ENCODE assay signal across 17 cellular contexts in genomic region chr3:167772992-167773391, GRCh38. TPM values are rescaled to one million over a fixed set of nuclear protein-coding genes. Genes with fewer than 3 reads are reported as not detected.
DNase-seq lines count a peak whose midpoint lies in the region; ATAC-seq, FAIRE-seq and TF ChIP-seq lines count a peak whose summit lies in the region.
"Had no signal": no experiment of that assay in that cellular context is flagged by ENCODE, and none has a peak within 500 bp of the region (broad histone marks: within the 10 kb centered on the region; RNA-seq: fewer than 3 reads in every experiment).

No MANE protein-coding gene starts in this region.

- DNase-seq in GM19239 (ENCODE audit: insufficient read length, low spot score) (no peak), NCI-H2081 treated with DMSO at 0.1 percent for 48 hours (lab: John Stamatoyannopoulos, UW) (no peak), DMS53 (lab: John Stamatoyannopoulos, UW) (no peak), GM10266 (ENCODE audit: extremely low spot score) (no peak), HFFc6 (no peak)
- DNase-seq: activated CD8-positive, alpha-beta T cell treated with anti-CD3 and anti-CD28 coated beads, Interleukin-2, amount 10 ng/mL, durations not matched to agents 7 days and 5 days; activated naive CD4-positive, alpha-beta T cell treated with Interleukin-2 at 50 U/mL for 16 hours; Caco-2; effector memory CD8-positive, alpha-beta T cell; HCEC 1CT; upper lobe of right lung had no signal

- no peaks in the 10 kb centered on the region for H4K20me1 ChIP-seq in BLaER1

- FAIRE-seq in GM19239 (lab: Jason Lieb, UNC) = peak; percentile 23
- FAIRE-seq: frontal cortex, keratinocyte had no signal

- H3K4me3 Mint-ChIP-seq in HFFc6 = no peak overlapping the region
- H3K4me3 Mint-ChIP-seq: activated CD8-positive, alpha-beta T cell treated with anti-CD3 and anti-CD28 coated beads, Interleukin-2, amount 10 ng/mL, durations not matched to agents 7 days and 5 days; brain; effector memory CD8-positive, alpha-beta T cell had no signal

- H3K27me3 ChIP-seq in BLaER1 = no peaks in the 10 kb centered on the region
- H3K27me3 ChIP-seq: upper lobe of right lung had no signal

- no peaks in the 10 kb centered on the region for H3K4me1 Mint-ChIP-seq in HFFc6 (ENCODE audit: low read depth)
- H3K4me1 Mint-ChIP-seq: brain had no signal

- H3K4me1 ChIP-seq in BLaER1 = peaks cover 11% of the 10 kb centered on the region
- H3K4me1 ChIP-seq: upper lobe of right lung had no signal

- TF ChIP-seq CTCF in GM10266 (IDR thresholded peaks at IDR 0.05; ENCODE audit: control insufficient read depth, insufficient read depth, low read depth, missing control alignments) (no peak), HFFc6 (IDR thresholded peaks at IDR 0.05) (no peak)

- peaks cover 4% of the 10 kb centered on the region; the same call in 1 of the 2 replicates for H3K9me3 Mint-ChIP-seq in HFFc6

- H3K9me3 ChIP-seq in BLaER1 = peaks cover 4% of the 10 kb centered on the region; the same call in 1 of the 2 replicates
- H3K9me3 ChIP-seq: upper lobe of right lung had no signal

- no peak overlapping the region for H3K27ac ChIP-seq in BLaER1
- H3K27ac ChIP-seq: upper lobe of right lung had no signal

- no peaks in the 10 kb centered on the region for H3K27me3 Mint-ChIP-seq in HFFc6 (ENCODE audit: insufficient read depth)
- H3K27me3 Mint-ChIP-seq: effector memory CD8-positive, alpha-beta T cell had no signal

- ATAC-seq in HG02610 (IDR thresholded peaks at IDR 0.05; ENCODE audit: unreplicated experiment) (peak; percentile 40), HG03280 (IDR thresholded peaks at IDR 0.05; ENCODE audit: unreplicated experiment) (peak; percentile 32)
- ATAC-seq: activated CD8-positive, alpha-beta T cell treated with anti-CD3 and anti-CD28 coated beads, Interleukin-2, amount 10 ng/mL, durations not matched to agents 7 days and 5 days; effector memory CD8-positive, alpha-beta T cell; upper lobe of right lung had no signal

- H3K4me2 ChIP-seq in BLaER1 = peak overlapping the region; percentile 46

- no peaks in the 10 kb centered on the region for H3K36me3 Mint-ChIP-seq in HFFc6 (ENCODE audit: low read depth)
- H3K36me3 Mint-ChIP-seq: brain had no signal

- no peak overlapping the region for H3K9ac ChIP-seq in BLaER1

- H3K4me3 ChIP-seq in BLaER1 = no peak overlapping the region
- H3K4me3 ChIP-seq: upper lobe of right lung had no signal

- H3K27ac Mint-ChIP-seq in HFFc6 = no peak overlapping the region
- H3K27ac Mint-ChIP-seq: activated CD8-positive, alpha-beta T cell treated with anti-CD3 and anti-CD28 coated beads, Interleukin-2, amount 10 ng/mL, durations not matched to agents 7 days and 5 days; brain had no signal

- H3K36me3 ChIP-seq in BLaER1 = no peaks in the 10 kb centered on the region
- H3K36me3 ChIP-seq: upper lobe of right lung had no signal

RNA-seq across cellular contexts. Expression of gene SERPINI1, which starts 37.5 kb away (rescaled TPM):
- total RNA-seq in HFFc6 (2021; fragmentation: NEBNext Ultra II Directional; extraction: Animal tissue kit (Norgen Biotek cat#: 25700)) = 1 to 10 TPM; 2.2 to 6.2 (median 2.6) TPM

RNA-seq across cellular contexts. Expression of gene PDCD10, which starts 38.3 kb away (rescaled TPM):
- total RNA-seq in HFFc6 (2021; fragmentation: NEBNext Ultra II Directional; extraction: Animal tissue kit (Norgen Biotek cat#: 25700)) = 10 to 100 TPM; 43.9 to 50.8 (median 46.2) TPM
